ENCODE assay signal across 8 cellular contexts in genomic region chr2:161280906-161281323, GRCh38. TPM values are rescaled to one million over a fixed set of nuclear protein-coding genes. Genes with fewer than 3 reads are reported as not detected.
DNase-seq lines count a peak whose midpoint lies in the region; ATAC-seq and TF ChIP-seq lines count a peak whose summit lies in the region.
"Not testable (repeated sequence)": the region's sequence is repeated elsewhere in the genome, so short reads cannot be mapped to it uniquely, and the experiment has no call there.

No MANE protein-coding gene starts in this region.

- not testable (repeated sequence) for H3K36me3 Mint-ChIP-seq in CD4-positive, alpha-beta T cell (ENCODE audit: low read depth); WTC11; effector memory CD8-positive, alpha-beta T cell (ENCODE audit: insufficient read depth); neural progenitor cell

- POLR2A ChIA-PET in CD4-positive, alpha-beta T cell (lab: Charles Lee); WTC11 (lab: Charles Lee): not testable (repeated sequence)

- not testable (repeated sequence) for ATAC-seq in CD4-positive, alpha-beta T cell (ENCODE audit: poor library complexity); WTC11; effector memory CD8-positive, alpha-beta T cell (replicated peaks)

- not testable (repeated sequence) for H3K27ac Mint-ChIP-seq in CD4-positive, alpha-beta T cell; WTC11; effector memory CD8-positive, alpha-beta T cell; neural progenitor cell

- not testable (repeated sequence) for TF ChIP-seq CTCF in CD4-positive, alpha-beta T cell (IDR thresholded peaks at IDR 0.05); WTC11 (IDR thresholded peaks at IDR 0.05)
- TF ChIP-seq CTCF in neural progenitor cell (IDR thresholded peaks at IDR 0.05) = peak; percentile 29

- H3K27me3 ChIP-seq in CD4-positive, alpha-beta T cell (ENCODE audit: control insufficient read depth, insufficient read depth, low read length); neural progenitor cell: not testable (repeated sequence)

- H2AFZ ChIP-seq in neural progenitor cell (replicated peaks) = peak overlapping the region; percentile 0

- not testable (repeated sequence) for H3K4me3 Mint-ChIP-seq in CD4-positive, alpha-beta T cell; WTC11; effector memory CD8-positive, alpha-beta T cell; neural progenitor cell

- H3K27ac ChIP-seq in CD4-positive, alpha-beta T cell (ENCODE audit: low read depth, low read length); neural progenitor cell: not testable (repeated sequence)

- in situ Hi-C loops in KBM-7 (cut with MboI; ENCODE audit: low pct_unique_long_range_greater_than_20kb, low sequenced_read_pairs) = not testable (repeated sequence)

- H3K36me3 ChIP-seq in neural progenitor cell = not testable (repeated sequence)

- H3K4me2 ChIP-seq in neural progenitor cell = not testable (repeated sequence)

- H3K4me1 ChIP-seq in neural progenitor cell = not testable (repeated sequence)

- not testable (repeated sequence) for H3K79me2 ChIP-seq in neural progenitor cell (ENCODE audit: low read depth)

- H4K20me1 ChIP-seq in neural progenitor cell (ENCODE audit: low read depth) = not testable (repeated sequence)

- not testable (repeated sequence) for H3K9ac ChIP-seq in neural progenitor cell

- H3K27me3 Mint-ChIP-seq in CD4-positive, alpha-beta T cell = peaks cover 19% of the 10 kb centered on the region
- not testable (repeated sequence) for H3K27me3 Mint-ChIP-seq in WTC11 (ENCODE audit: low read depth)
- peaks cover 19 to 27% of the 10 kb centered on the region in 2 donors for H3K27me3 Mint-ChIP-seq in effector memory CD8-positive, alpha-beta T cell
- peaks cover 13% of the 10 kb centered on the region for H3K27me3 Mint-ChIP-seq in neural progenitor cell (ENCODE audit: insufficient read depth, low read depth)

- H3K4me3 ChIP-seq in neural progenitor cell = not testable (repeated sequence)

- CTCF ChIA-PET in CD4-positive, alpha-beta T cell (lab: Charles Lee) = not testable (repeated sequence)
- CTCF ChIA-PET in WTC11 (lab: Charles Lee) = interaction anchor here (0.6 to 1.6 kb wide), 7 partner anchors 26 to 275 kb away, joined by 3 to 8 read pairs (median 3); no protein-coding TSS in a partner anchor

- not testable (repeated sequence) for H3K4me1 Mint-ChIP-seq in CD4-positive, alpha-beta T cell (ENCODE audit: low read depth); WTC11; effector memory CD8-positive, alpha-beta T cell (ENCODE audit: low read depth in 2 of 2); neural progenitor cell

- not testable (repeated sequence) for H3F3A ChIP-seq in neural progenitor cell (ENCODE audit: low read depth)

- DNase-seq in CD4-positive, alpha-beta T cell = peak in 8 of 10 experiments; percentile 13 to 72 (median 25)
- peak; percentile 11 for DNase-seq in KBM-7
- peak; percentile 74 for DNase-seq in WTC11 (ENCODE audit: low spot score)
- DNase-seq in activated gamma-delta T cell treated with anti-CD3 and anti-CD28 coated beads, Interleukin-2, amount 50 U/mL, for 16 hours (ENCODE audit: low read depth) = peak; percentile 18
- peak; percentile 27 to 30 (median 28) for DNase-seq in effector memory CD8-positive, alpha-beta T cell
- peak; percentile 68 for DNase-seq in iPS DF 19.7 (ENCODE audit: low read depth, low spot score)
- DNase-seq in neural progenitor cell (ENCODE audit: low spot score) = peak; percentile 51
- peak; percentile 68 for DNase-seq in stimulated activated CD8-positive, alpha-beta memory T cell treated with anti-CD3 and anti-CD28 coated beads, Interleukin-4, amount 100 ng/mL, for 48 hours

- not testable (repeated sequence) for H3K9me3 ChIP-seq in CD4-positive, alpha-beta T cell (ENCODE audit: control insufficient read depth, low read length); neural progenitor cell (ENCODE audit: low read depth)

- intact Hi-C loops in CD4-positive, alpha-beta T cell (cut with DNase I, micrococcal nuclease) = not testable (repeated sequence)

- H3K9me3 Mint-ChIP-seq in CD4-positive, alpha-beta T cell; effector memory CD8-positive, alpha-beta T cell; neural progenitor cell: not testable (repeated sequence)
- peaks cover 14% of the 10 kb centered on the region; the same call in 1 of the 2 replicates for H3K9me3 Mint-ChIP-seq in WTC11

RNA-seq across cellular contexts. Expression of gene PSMD14, which starts 27.3 kb away (rescaled TPM):
- total RNA-seq in CD4-positive, alpha-beta T cell = 10 to 100 TPM; 17.1 to 22.1 TPM
- 67.8 to 80.5 TPM (median 71.0 TPM) in 3 replicates for total RNA-seq in WTC11 (2021)
- 117 and 152 TPM in 2 replicates for total RNA-seq in neural progenitor cell (ENCODE audit: low replicate concordance)

Comparison
In these comparisons a context has a peak if more than half of its experiments do, and no peak if none do; other contexts are left out.
1. DNase-seq: peak in every context shown above with its lines; median percentile 74 in WTC11; 68 in iPS DF 19.7; 68 in stimulated activated CD8-positive, alpha-beta memory T cell treated with anti-CD3 and anti-CD28 coated beads, Interleukin-4, amount 100 ng/mL, for 48 hours; 51 in neural progenitor cell; 28 in effector memory CD8-positive, alpha-beta T cell; 25 in CD4-positive, alpha-beta T cell; 18 in activated gamma-delta T cell treated with anti-CD3 and anti-CD28 coated beads, Interleukin-2, amount 50 U/mL, for 16 hours; 11 in KBM-7.